8 cellular contexts compared by ENCODE assay signal in the genomic region with DNA sequence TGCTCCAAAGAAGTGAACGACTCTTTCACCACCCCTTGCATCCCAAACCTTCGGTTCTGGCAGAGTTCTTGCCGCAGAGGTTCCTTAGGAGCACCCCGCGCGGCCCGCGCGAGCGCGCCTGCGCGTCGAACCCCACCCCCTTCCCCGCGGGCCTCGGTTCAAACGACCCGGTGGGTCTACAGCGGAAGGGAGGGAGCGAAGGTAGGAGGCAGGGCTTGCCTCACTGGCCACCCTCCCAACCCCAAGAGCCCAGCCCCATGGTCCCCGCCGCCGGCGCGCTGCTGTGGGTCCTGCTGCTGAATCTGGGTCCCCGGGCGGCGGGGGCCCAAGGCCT. TPM values are rescaled to one million over a fixed set of nuclear protein-coding genes. Genes with fewer than 3 reads are reported as not detected.
A peak's percentile ranks its signal among the peaks of the same experiment; 100 is the strongest.
DNase-seq lines count a peak whose midpoint lies in the region; ATAC-seq, FAIRE-seq and TF ChIP-seq lines count a peak whose summit lies in the region.

A gene with protein sequence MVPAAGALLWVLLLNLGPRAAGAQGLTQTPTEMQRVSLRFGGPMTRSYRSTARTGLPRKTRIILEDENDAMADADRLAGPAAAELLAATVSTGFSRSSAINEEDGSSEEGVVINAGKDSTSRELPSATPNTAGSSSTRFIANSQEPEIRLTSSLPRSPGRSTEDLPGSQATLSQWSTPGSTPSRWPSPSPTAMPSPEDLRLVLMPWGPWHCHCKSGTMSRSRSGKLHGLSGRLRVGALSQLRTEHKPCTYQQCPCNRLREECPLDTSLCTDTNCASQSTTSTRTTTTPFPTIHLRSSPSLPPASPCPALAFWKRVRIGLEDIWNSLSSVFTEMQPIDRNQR (plus strand): TSS at position 161 of the 334 bp plus-strand sequence. CDS start 97 bp downstream, at position 258.

- peaks cover 11% of the 10 kb centered on the region for H3K4me1 ChIP-seq in HAP-1
- H3K4me1 ChIP-seq in kidney (ENCODE audit: control insufficient read depth in 1 of 2, insufficient read depth in 1 of 2, low read depth in 1 of 2, low read length in 2 of 2) = peaks cover 0 to 5% of the 10 kb centered on the region in 2 donors

- H3K27ac ChIP-seq in kidney (ENCODE audit: low read depth in 2 of 2, low read length in 2 of 2) = peak within 1 kb of the TSS; percentile 82 to 94

- ATAC-seq in activated B cell treated with CpG ODN at 0.5 μM for 24 hours (ENCODE audit: low read depth) = peak; percentile 78
- ATAC-seq in GM21367 (IDR thresholded peaks at IDR 0.05; ENCODE audit: unreplicated experiment) = no peak

- H3K36me3 Mint-ChIP-seq in activated B cell treated with CpG ODN at 0.5 μM for 24 hours (ENCODE audit: low read depth) = peaks cover 24% of the 10 kb centered on the region

- H3K4me1 Mint-ChIP-seq in activated B cell treated with CpG ODN at 0.5 μM for 24 hours = peaks cover 42% of the 10 kb centered on the region

- no peaks in the 10 kb centered on the region for H3K27me3 Mint-ChIP-seq in activated B cell treated with CpG ODN at 0.5 μM for 24 hours

- in situ Hi-C loops in HAP-1 (cut with MboI; ENCODE audit: low sequenced_read_pairs) = no loop called here

- CTCF ChIA-PET in activated B cell treated with CpG ODN at 0.5 μM for 24 hours (lab: Charles Lee) = interaction anchor here (1.1 to 2.3 kb wide), 4 partner anchors 10 to 24 kb away, joined by 5 to 10 read pairs (median 9); a partner anchor contains a TSS

- H3K36me3 ChIP-seq in HAP-1 (replicated peaks) (peaks cover 12% of the 10 kb centered on the region), kidney (ENCODE audit: control insufficient read depth in 1 of 2, insufficient read depth in 2 of 2, low read length in 2 of 2) (peaks cover 4 to 8% of the 10 kb centered on the region in 2 donors)

- H3K9me3 ChIP-seq in HAP-1 (no peaks in the 10 kb centered on the region), kidney (ENCODE audit: control insufficient read depth in 1 of 2, low read length in 2 of 2) (no peaks in the 10 kb centered on the region)

- TF ChIP-seq CTCF in activated B cell treated with CpG ODN at 0.5 μM for 24 hours (IDR thresholded peaks at IDR 0.05) (no peak), choroid plexus epithelial cell (conservative IDR thresholded peaks at IDR 0.05; ENCODE audit: low read depth, low read length) (no peak), kidney (IDR thresholded peaks at IDR 0.05; ENCODE audit: borderline replicate concordance, extremely low read depth, insufficient read depth) (no peak)

- H3K9ac ChIP-seq in kidney (ENCODE audit: low read length in 2 of 2) = peak within 1 kb of the TSS; percentile 86 to 88

- H3K27me3 ChIP-seq in HAP-1 (ENCODE audit: low read depth) = no peaks in the 10 kb centered on the region

- no peaks in the 10 kb centered on the region for H3K9me3 Mint-ChIP-seq in activated B cell treated with CpG ODN at 0.5 μM for 24 hours

- peak within 1 kb of the TSS; percentile 94 for H3K4me3 Mint-ChIP-seq in activated B cell treated with CpG ODN at 0.5 μM for 24 hours

- H3K27ac Mint-ChIP-seq in activated B cell treated with CpG ODN at 0.5 μM for 24 hours = peak within 1 kb of the TSS; percentile 89

- DNase-seq in EH (ENCODE audit: low read depth) (peak; percentile 71), HAP-1 (ENCODE audit: low spot score in 2 of 2) (peak; percentile 47 to 84), NCI-H2029 (lab: John Stamatoyannopoulos, UW) (peak; percentile 24), activated B cell treated with CpG ODN at 0.5 μM for 24 hours (peak; percentile 56), choroid plexus epithelial cell (ENCODE audit: low read depth) (peak; percentile 70), kidney (peak; percentile 87)
- DNase-seq in stimulated activated CD4-positive, alpha-beta T cell treated with anti-CD3 and anti-CD28 coated beads, Interleukin-12 subunit alpha, Interleukin-12 subunit beta, amount 100 ng/mL, for 4 hours = peak; percentile 57

- intact Hi-C loops in activated B cell treated with CpG ODN at 0.5 μM for 24 hours (cut with micrococcal nuclease) = loop anchor here (5.0 kb wide), 1 partner anchor 170 kb away; a partner anchor contains a TSS
- intact Hi-C loops in kidney (cut with DNase I) = no loop called here

- H3K4me3 ChIP-seq in HAP-1 (peak within 1 kb of the TSS; percentile 46), choroid plexus epithelial cell (ENCODE audit: low read depth, low read length) (peak within 1 kb of the TSS; percentile 75), kidney (ENCODE audit: low read length in 2 of 2) (peak within 1 kb of the TSS; percentile 89 to 94)

- POLR2A ChIA-PET in activated B cell treated with CpG ODN at 0.5 μM for 24 hours (lab: Charles Lee) = interaction anchor here (0.6 to 4.7 kb wide), 10 partner anchors 11 to 716 kb away, joined by 3 to 63 read pairs (median 5); a partner anchor contains a TSS

- FAIRE-seq in kidney (lab: Jason Lieb, UNC) = no peak

RNA-seq across cellular contexts. Expression of the gene that starts here (rescaled TPM):
- total RNA-seq in activated B cell treated with CpG ODN at 0.5 μM for 24 hours = 2.4 and 2.5 TPM in 2 replicates
- total RNA-seq in kidney = 6.2 TPM
- polyA plus RNA-seq in kidney (ENCODE audit: insufficient read depth, low read depth, low replicate concordance) = 12.8 TPM

Comparison
In these comparisons a context has a peak if more than half of its experiments do, and no peak if none do; other contexts are left out.
1. DNase-seq: peak in every context shown above with its lines; median percentile 87 in kidney; 71 in EH; 70 in choroid plexus epithelial cell; 66 in HAP-1; 57 in stimulated activated CD4-positive, alpha-beta T cell treated with anti-CD3 and anti-CD28 coated beads, Interleukin-12 subunit alpha, Interleukin-12 subunit beta, amount 100 ng/mL, for 4 hours; 56 in activated B cell treated with CpG ODN at 0.5 μM for 24 hours; 24 in NCI-H2029.